Comparison of ENCODE assay signal across 1 cellular context in genomic region chr16:19716183-19716582, GRCh38.
TF ChIP-seq lines count a peak whose summit lies in the region.

No MANE protein-coding gene starts in this region.

TF ChIP-seq in SK-N-SH, 30 proteins besides CTCF, POLR2A, EP300 and RAD21 (continued from another document):
- no peak for TF ChIP-seq REST (IDR thresholded peaks at IDR 0.05; ENCODE audit: low read depth, low read length)
- no peak for TF ChIP-seq SIN3A (IDR thresholded peaks at IDR 0.05; ENCODE audit: borderline replicate concordance, low read depth, low read length)
- no peak for TF ChIP-seq MAX (IDR thresholded peaks at IDR 0.05; ENCODE audit: low read depth)
- TF ChIP-seq RXRA (IDR thresholded peaks at IDR 0.05; ENCODE audit: borderline replicate concordance, low read depth) = no peak
- no peak for TF ChIP-seq JUND (IDR thresholded peaks at IDR 0.05)
- no peak for TF ChIP-seq NRF1 (IDR thresholded peaks at IDR 0.05; ENCODE audit: low read depth, low read length)
TF ChIP-seq in SK-N-SH: peak in this region for 0.
